ENCODE assay signal across 2 cellular contexts in genomic region chrX:106980952-106981626, GRCh38.
TF ChIP-seq lines count a peak whose summit lies in the region.

No MANE protein-coding gene starts in this region.

TF ChIP-seq in IMR-90, 13 proteins besides CTCF, POLR2A, EP300 and RAD21:
- TF ChIP-seq MAFK (IDR thresholded peaks at IDR 0.05; ENCODE audit: low read depth, low read length) (0 out of 2 replicates have a peak, but pooled peaks have one; percentile 14), MAZ (IDR thresholded peaks at IDR 0.05; ENCODE audit: borderline replicate concordance, low read depth, low read length) (no peak), CEBPB (IDR thresholded peaks at IDR 0.05; ENCODE audit: low read depth, low read length) (no peak), NFE2L2 (IDR thresholded peaks at IDR 0.05; ENCODE audit: low read depth, low read length) (no peak)

TF ChIP-seq in liver, 16 proteins besides CTCF, POLR2A, EP300 and RAD21:
- TF ChIP-seq JUND (IDR thresholded peaks at IDR 0.05) (no peak), YY1 (IDR thresholded peaks at IDR 0.05) (peak; percentile 43), NR2F2 (IDR thresholded peaks at IDR 0.05) (no peak), GABPA (IDR thresholded peaks at IDR 0.05 in 1 of 2, conservative IDR thresholded peaks at IDR 0.05 in 1 of 2) (no peak), SP1 (IDR thresholded peaks at IDR 0.05) (peak; percentile 60), HNF4A (conservative IDR thresholded peaks at IDR 0.05) (peak; percentile 83 to 90), RXRA (IDR thresholded peaks at IDR 0.05) (no peak), FOXA2 (IDR thresholded peaks at IDR 0.05) (no peak), MAX (IDR thresholded peaks at IDR 0.05) (no peak), REST (IDR thresholded peaks at IDR 0.05) (no peak), TAF1 (conservative IDR thresholded peaks at IDR 0.05) (no peak), FOXA1 (IDR thresholded peaks at IDR 0.05) (no peak), EGR1 (IDR thresholded peaks at IDR 0.05; ENCODE audit: low read depth in 2 of 2) (no peak), HNF4G (IDR thresholded peaks at IDR 0.05) (peak; percentile 69)
- TF ChIP-seq, protein P1, sequence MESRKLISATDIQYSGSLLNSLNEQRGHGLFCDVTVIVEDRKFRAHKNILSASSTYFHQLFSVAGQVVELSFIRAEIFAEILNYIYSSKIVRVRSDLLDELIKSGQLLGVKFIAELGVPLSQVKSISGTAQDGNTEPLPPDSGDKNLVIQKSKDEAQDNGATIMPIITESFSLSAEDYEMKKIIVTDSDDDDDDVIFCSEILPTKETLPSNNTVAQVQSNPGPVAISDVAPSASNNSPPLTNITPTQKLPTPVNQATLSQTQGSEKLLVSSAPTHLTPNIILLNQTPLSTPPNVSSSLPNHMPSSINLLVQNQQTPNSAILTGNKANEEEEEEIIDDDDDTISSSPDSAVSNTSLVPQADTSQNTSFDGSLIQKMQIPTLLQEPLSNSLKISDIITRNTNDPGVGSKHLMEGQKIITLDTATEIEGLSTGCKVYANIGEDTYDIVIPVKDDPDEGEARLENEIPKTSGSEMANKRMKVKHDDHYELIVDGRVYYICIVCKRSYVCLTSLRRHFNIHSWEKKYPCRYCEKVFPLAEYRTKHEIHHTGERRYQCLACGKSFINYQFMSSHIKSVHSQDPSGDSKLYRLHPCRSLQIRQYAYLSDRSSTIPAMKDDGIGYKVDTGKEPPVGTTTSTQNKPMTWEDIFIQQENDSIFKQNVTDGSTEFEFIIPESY (IDR thresholded peaks at IDR 0.05), result no peak
- TF ChIP-seq, protein P2, sequence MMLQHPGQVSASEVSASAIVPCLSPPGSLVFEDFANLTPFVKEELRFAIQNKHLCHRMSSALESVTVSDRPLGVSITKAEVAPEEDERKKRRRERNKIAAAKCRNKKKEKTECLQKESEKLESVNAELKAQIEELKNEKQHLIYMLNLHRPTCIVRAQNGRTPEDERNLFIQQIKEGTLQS (IDR thresholded peaks at IDR 0.05), result no peak
